14 cellular contexts compared by ENCODE assay signal in genomic region chr12:132426349-132427176, GRCh38.
DNase-seq lines count a peak whose midpoint lies in the region; ATAC-seq and TF ChIP-seq lines count a peak whose summit lies in the region.
"Had no signal": no experiment of that assay in that cellular context is flagged by ENCODE, and none has a peak within 500 bp of the region (broad histone marks: within the 10 kb centered on the region; RNA-seq: fewer than 3 reads in every experiment).

No MANE protein-coding gene starts in this region.

- H3K4me3 ChIP-seq in BLaER1 (no peak overlapping the region), H7 (ENCODE audit: insufficient read depth, low read depth, low read length) (no peak overlapping the region), WERI-Rb-1 (ENCODE audit: low read depth, low read length) (no peak overlapping the region), neural progenitor cell (no peak overlapping the region)
- no peak overlapping the region for H3K4me3 ChIP-seq in CD4-positive, alpha-beta memory T cell (ENCODE audit: low read length in 2 of 2)
- H3K4me3 ChIP-seq: SJSA1 had no signal

- no peak overlapping the region for H3K9ac ChIP-seq in BLaER1
- H3K9ac ChIP-seq in neural progenitor cell, result no peak overlapping the region

- peak overlapping the region; percentile 85 for H3K27ac ChIP-seq in BLaER1
- H3K27ac ChIP-seq in WERI-Rb-1, result peak overlapping the region; percentile 38
- H3K27ac ChIP-seq in neural progenitor cell, result no peak overlapping the region
- H3K27ac ChIP-seq in CD4-positive, alpha-beta memory T cell (ENCODE audit: low read depth, low read length), result no peak overlapping the region
- H3K27ac ChIP-seq: C4-2B, SJSA1 had no signal

- no peaks in the 10 kb centered on the region for H3K79me2 ChIP-seq in neural progenitor cell (ENCODE audit: low read depth)

- H3K9me3 ChIP-seq in BLaER1 (peaks cover 22% of the 10 kb centered on the region), WERI-Rb-1 (ENCODE audit: severe bottlenecking) (peaks cover 5% of the 10 kb centered on the region), neural progenitor cell (ENCODE audit: low read depth) (no peaks in the 10 kb centered on the region)
- H3K9me3 ChIP-seq in CD4-positive, alpha-beta memory T cell (ENCODE audit: control insufficient read depth in 1 of 2, low read length in 2 of 2), result no peaks in the 10 kb centered on the region
- H3K9me3 ChIP-seq: SJSA1 had no signal

- H3K27me3 ChIP-seq in BLaER1 (no peaks in the 10 kb centered on the region), H7 (ENCODE audit: control insufficient read depth, insufficient read depth, low read length) (peaks cover 46% of the 10 kb centered on the region), WERI-Rb-1 (ENCODE audit: insufficient read depth, low read depth, severe bottlenecking) (no peaks in the 10 kb centered on the region), neural progenitor cell (peaks cover 55% of the 10 kb centered on the region)
- H3K27me3 ChIP-seq in CD4-positive, alpha-beta memory T cell (ENCODE audit: insufficient read depth, low read length), result no peaks in the 10 kb centered on the region
- H3K27me3 ChIP-seq: SJSA1 had no signal

- peaks cover 68% of the 10 kb centered on the region for H3F3A ChIP-seq in neural progenitor cell (ENCODE audit: low read depth)

- H4K20me1 ChIP-seq in BLaER1, result no peaks in the 10 kb centered on the region
- no peaks in the 10 kb centered on the region for H4K20me1 ChIP-seq in neural progenitor cell (ENCODE audit: low read depth)

- POLR2A ChIA-PET in CD4-positive, alpha-beta memory T cell (lab: Charles Lee; ENCODE audit: partially characterized antibody), result interaction anchor here (1.5 to 1.6 kb wide), 2 partner anchors 11 to 17 kb away, joined by 3 to 4 read pairs; no protein-coding TSS in a partner anchor

- peaks cover 63% of the 10 kb centered on the region for H3K4me1 Mint-ChIP-seq in neural progenitor cell
- H3K4me1 Mint-ChIP-seq in CD4-positive, alpha-beta memory T cell, result peaks cover 15 to 38% (median 25%) of the 10 kb centered on the region in 4 donors

- no peak for ATAC-seq in GM21367 (IDR thresholded peaks at IDR 0.05; ENCODE audit: unreplicated experiment)

- peaks cover 2% of the 10 kb centered on the region for H3K36me3 Mint-ChIP-seq in neural progenitor cell
- H3K36me3 Mint-ChIP-seq in CD4-positive, alpha-beta memory T cell, result no peaks in the 10 kb centered on the region

- no peak overlapping the region for H2AFZ ChIP-seq in neural progenitor cell (replicated peaks)

- H3K4me1 ChIP-seq in BLaER1 (peaks cover 98% of the 10 kb centered on the region), neural progenitor cell (peaks cover 67% of the 10 kb centered on the region)
- H3K4me1 ChIP-seq in CD4-positive, alpha-beta memory T cell (ENCODE audit: insufficient read depth, low read length), result peaks cover 21% of the 10 kb centered on the region
- H3K4me1 ChIP-seq: SJSA1 had no signal

- no peak overlapping the region for H3K27ac Mint-ChIP-seq in neural progenitor cell
- H3K27ac Mint-ChIP-seq in CD4-positive, alpha-beta memory T cell, result peak overlapping the region in 1 of 7 donors; percentile 42

- CTCF ChIA-PET in CD4-positive, alpha-beta memory T cell (lab: Charles Lee; ENCODE audit: partially characterized antibody), result no interaction called here

- DNase-seq in H7 (peak; percentile 65), WERI-Rb-1 (peak; percentile 71), neural progenitor cell (ENCODE audit: low spot score) (no peak)
- DNase-seq in CD4-positive, alpha-beta memory T cell, result no peak
- DNase-seq in activated CD8-positive, alpha-beta memory T cell treated with anti-CD3 and anti-CD28 coated beads for 24 hours, result no peak
- DNase-seq: HCEC 1CT, KBM-7, NCI-H1092, NCI-H774, SW 1271 had no signal

- peaks cover 76% of the 10 kb centered on the region for H3K27me3 Mint-ChIP-seq in neural progenitor cell (ENCODE audit: insufficient read depth, low read depth)
- no peaks in the 10 kb centered on the region for H3K27me3 Mint-ChIP-seq in CD4-positive, alpha-beta memory T cell

- intact Hi-C loops in CD4-positive, alpha-beta memory T cell (cut with micrococcal nuclease), result no loop called here

- H3K4me3 Mint-ChIP-seq in neural progenitor cell, result peak overlapping the region; percentile 71
- H3K4me3 Mint-ChIP-seq in CD4-positive, alpha-beta memory T cell, result no peak overlapping the region

- H3K4me2 ChIP-seq in BLaER1 (peak overlapping the region; percentile 80), neural progenitor cell (no peak overlapping the region)

- no peak for TF ChIP-seq CTCF in WERI-Rb-1 (IDR thresholded peaks at IDR 0.05; ENCODE audit: low read depth, low read length)
- TF ChIP-seq CTCF in neural progenitor cell (IDR thresholded peaks at IDR 0.05), result no peak

- H3K36me3 ChIP-seq in BLaER1 (peaks cover 16% of the 10 kb centered on the region; the same call in 1 of the 2 replicates), H7 (replicated peaks; ENCODE audit: control insufficient read depth, insufficient read depth, low read length) (no peaks in the 10 kb centered on the region), WERI-Rb-1 (peaks cover 18% of the 10 kb centered on the region), neural progenitor cell (no peaks in the 10 kb centered on the region)
- H3K36me3 ChIP-seq in CD4-positive, alpha-beta memory T cell (ENCODE audit: insufficient read depth, low read length), result no peaks in the 10 kb centered on the region
- H3K36me3 ChIP-seq: SJSA1 had no signal

- H3K9me3 Mint-ChIP-seq in neural progenitor cell, result peaks cover 22% of the 10 kb centered on the region
- peaks cover 0 to 1% (median 0%) of the 10 kb centered on the region in 8 donors for H3K9me3 Mint-ChIP-seq in CD4-positive, alpha-beta memory T cell

Comparison
In these comparisons a context has a peak if more than half of its experiments do, and no peak if none do; other contexts are left out.
1. H3K27ac ChIP-seq: peak in BLaER1 (single experiment) and WERI-Rb-1 (single experiment); none in neural progenitor cell (single experiment) and CD4-positive, alpha-beta memory T cell (single experiment).
2. DNase-seq: peak in H7 (single experiment) and WERI-Rb-1 (single experiment); none in neural progenitor cell (single experiment), CD4-positive, alpha-beta memory T cell (0 of 5) and activated CD8-positive, alpha-beta memory T cell treated with anti-CD3 and anti-CD28 coated beads for 24 hours (single experiment).